ENCODE assay signal across 1 cellular context in the genomic region with DNA sequence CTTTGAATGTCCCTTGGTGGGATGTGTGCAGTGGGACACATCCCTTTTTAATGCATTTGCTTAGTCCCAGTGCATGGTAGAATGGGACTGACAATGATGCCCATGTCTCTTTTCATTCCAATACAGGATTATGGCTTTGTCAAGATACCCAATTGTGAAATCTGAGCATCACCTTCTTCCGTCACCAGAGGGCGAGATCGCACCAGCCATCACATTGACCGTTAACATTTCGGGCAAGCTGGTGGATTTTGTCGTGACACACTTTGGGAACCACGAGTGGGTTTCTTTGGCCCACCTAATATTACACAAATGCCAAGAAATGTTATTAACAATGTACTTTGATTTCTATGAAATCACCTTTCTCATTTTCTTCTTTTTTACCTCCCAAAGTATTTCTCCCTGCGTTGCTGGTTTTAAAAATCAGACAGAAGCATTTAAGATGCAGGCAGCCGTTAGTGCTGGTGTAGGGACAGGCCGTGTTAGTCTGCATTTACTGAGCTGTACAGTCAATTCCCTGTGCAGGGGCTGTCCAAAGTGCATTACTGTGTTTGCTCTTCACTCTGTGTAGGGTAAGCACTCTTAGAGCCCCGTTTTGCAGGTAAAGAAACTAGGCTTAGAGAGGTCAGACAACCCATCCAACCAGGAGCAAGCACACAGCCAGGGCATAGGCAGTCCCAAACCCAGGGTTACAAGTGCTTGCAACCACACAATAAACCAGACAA.
TF ChIP-seq lines count a peak whose summit lies in the region.

No MANE protein-coding gene starts in this region.

TF ChIP-seq in GM23338, 12 proteins besides CTCF, POLR2A, EP300 and RAD21 (continued from another document):
- TF ChIP-seq, protein P1, sequence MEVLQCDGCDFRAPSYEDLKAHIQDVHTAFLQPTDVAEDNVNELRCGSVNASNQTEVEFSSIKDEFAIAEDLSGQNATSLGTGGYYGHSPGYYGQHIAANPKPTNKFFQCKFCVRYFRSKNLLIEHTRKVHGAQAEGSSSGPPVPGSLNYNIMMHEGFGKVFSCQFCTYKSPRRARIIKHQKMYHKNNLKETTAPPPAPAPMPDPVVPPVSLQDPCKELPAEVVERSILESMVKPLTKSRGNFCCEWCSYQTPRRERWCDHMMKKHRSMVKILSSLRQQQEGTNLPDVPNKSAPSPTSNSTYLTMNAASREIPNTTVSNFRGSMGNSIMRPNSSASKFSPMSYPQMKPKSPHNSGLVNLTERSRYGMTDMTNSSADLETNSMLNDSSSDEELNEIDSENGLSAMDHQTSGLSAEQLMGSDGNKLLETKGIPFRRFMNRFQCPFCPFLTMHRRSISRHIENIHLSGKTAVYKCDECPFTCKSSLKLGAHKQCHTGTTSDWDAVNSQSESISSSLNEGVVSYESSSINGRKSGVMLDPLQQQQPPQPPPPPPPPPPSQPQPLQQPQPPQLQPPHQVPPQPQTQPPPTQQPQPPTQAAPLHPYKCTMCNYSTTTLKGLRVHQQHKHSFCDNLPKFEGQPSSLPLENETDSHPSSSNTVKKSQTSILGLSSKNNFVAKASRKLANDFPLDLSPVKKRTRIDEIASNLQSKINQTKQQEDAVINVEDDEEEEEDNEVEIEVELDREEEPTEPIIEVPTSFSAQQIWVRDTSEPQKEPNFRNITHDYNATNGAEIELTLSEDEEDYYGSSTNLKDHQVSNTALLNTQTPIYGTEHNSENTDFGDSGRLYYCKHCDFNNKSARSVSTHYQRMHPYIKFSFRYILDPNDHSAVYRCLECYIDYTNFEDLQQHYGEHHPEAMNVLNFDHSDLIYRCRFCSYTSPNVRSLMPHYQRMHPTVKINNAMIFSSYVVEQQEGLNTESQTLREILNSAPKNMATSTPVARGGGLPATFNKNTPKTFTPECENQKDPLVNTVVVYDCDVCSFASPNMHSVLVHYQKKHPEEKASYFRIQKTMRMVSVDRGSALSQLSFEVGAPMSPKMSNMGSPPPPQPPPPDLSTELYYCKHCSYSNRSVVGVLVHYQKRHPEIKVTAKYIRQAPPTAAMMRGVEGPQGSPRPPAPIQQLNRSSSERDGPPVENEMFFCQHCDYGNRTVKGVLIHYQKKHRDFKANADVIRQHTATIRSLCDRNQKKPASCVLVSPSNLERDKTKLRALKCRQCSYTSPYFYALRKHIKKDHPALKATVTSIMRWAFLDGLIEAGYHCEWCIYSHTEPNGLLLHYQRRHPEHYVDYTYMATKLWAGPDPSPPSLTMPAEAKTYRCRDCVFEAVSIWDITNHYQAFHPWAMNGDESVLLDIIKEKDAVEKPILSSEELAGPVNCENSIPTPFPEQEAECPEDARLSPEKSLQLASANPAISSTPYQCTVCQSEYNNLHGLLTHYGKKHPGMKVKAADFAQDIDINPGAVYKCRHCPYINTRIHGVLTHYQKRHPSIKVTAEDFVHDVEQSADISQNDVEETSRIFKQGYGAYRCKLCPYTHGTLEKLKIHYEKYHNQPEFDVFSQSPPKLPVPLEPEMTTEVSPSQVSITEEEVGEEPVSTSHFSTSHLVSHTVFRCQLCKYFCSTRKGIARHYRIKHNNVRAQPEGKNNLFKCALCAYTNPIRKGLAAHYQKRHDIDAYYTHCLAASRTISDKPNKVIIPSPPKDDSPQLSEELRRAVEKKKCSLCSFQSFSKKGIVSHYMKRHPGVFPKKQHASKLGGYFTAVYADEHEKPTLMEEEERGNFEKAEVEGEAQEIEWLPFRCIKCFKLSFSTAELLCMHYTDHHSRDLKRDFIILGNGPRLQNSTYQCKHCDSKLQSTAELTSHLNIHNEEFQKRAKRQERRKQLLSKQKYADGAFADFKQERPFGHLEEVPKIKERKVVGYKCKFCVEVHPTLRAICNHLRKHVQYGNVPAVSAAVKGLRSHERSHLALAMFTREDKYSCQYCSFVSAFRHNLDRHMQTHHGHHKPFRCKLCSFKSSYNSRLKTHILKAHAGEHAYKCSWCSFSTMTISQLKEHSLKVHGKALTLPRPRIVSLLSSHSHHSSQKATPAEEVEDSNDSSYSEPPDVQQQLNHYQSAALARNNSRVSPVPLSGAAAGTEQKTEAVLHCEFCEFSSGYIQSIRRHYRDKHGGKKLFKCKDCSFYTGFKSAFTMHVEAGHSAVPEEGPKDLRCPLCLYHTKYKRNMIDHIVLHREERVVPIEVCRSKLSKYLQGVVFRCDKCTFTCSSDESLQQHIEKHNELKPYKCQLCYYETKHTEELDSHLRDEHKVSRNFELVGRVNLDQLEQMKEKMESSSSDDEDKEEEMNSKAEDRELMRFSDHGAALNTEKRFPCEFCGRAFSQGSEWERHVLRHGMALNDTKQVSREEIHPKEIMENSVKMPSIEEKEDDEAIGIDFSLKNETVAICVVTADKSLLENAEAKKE (CRISPR knock-in tag; IDR thresholded peaks at IDR 0.05) = no peak
- no peak for TF ChIP-seq ZNF114 (CRISPR knock-in tag; IDR thresholded peaks at IDR 0.05)
- TF ChIP-seq STAT1 (IDR thresholded peaks at IDR 0.05; ENCODE audit: unreplicated experiment) = no peak
- no peak for TF ChIP-seq EZH2 (IDR thresholded peaks at IDR 0.05; ENCODE audit: low read depth, unreplicated experiment)
- TF ChIP-seq, protein P2, sequence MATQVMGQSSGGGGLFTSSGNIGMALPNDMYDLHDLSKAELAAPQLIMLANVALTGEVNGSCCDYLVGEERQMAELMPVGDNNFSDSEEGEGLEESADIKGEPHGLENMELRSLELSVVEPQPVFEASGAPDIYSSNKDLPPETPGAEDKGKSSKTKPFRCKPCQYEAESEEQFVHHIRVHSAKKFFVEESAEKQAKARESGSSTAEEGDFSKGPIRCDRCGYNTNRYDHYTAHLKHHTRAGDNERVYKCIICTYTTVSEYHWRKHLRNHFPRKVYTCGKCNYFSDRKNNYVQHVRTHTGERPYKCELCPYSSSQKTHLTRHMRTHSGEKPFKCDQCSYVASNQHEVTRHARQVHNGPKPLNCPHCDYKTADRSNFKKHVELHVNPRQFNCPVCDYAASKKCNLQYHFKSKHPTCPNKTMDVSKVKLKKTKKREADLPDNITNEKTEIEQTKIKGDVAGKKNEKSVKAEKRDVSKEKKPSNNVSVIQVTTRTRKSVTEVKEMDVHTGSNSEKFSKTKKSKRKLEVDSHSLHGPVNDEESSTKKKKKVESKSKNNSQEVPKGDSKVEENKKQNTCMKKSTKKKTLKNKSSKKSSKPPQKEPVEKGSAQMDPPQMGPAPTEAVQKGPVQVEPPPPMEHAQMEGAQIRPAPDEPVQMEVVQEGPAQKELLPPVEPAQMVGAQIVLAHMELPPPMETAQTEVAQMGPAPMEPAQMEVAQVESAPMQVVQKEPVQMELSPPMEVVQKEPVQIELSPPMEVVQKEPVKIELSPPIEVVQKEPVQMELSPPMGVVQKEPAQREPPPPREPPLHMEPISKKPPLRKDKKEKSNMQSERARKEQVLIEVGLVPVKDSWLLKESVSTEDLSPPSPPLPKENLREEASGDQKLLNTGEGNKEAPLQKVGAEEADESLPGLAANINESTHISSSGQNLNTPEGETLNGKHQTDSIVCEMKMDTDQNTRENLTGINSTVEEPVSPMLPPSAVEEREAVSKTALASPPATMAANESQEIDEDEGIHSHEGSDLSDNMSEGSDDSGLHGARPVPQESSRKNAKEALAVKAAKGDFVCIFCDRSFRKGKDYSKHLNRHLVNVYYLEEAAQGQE (IDR thresholded peaks at IDR 0.05; ENCODE audit: unreplicated experiment) = no peak
- no peak for TF ChIP-seq POLR2AphosphoS5 (IDR thresholded peaks at IDR 0.05; ENCODE audit: low read depth)
- no peak for TF ChIP-seq CREB1 (CRISPR knock-in tag; IDR thresholded peaks at IDR 0.05; ENCODE audit: low read depth)
- TF ChIP-seq, protein P3, sequence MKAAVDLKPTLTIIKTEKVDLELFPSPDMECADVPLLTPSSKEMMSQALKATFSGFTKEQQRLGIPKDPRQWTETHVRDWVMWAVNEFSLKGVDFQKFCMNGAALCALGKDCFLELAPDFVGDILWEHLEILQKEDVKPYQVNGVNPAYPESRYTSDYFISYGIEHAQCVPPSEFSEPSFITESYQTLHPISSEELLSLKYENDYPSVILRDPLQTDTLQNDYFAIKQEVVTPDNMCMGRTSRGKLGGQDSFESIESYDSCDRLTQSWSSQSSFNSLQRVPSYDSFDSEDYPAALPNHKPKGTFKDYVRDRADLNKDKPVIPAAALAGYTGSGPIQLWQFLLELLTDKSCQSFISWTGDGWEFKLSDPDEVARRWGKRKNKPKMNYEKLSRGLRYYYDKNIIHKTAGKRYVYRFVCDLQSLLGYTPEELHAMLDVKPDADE (IDR thresholded peaks at IDR 0.05) = no peak
